16 cellular contexts compared by ENCODE assay signal in genomic region chr1:211353562-211354212, GRCh38. TPM values are rescaled to one million over a fixed set of nuclear protein-coding genes. Genes with fewer than 3 reads are reported as not detected.
DNase-seq lines count a peak whose midpoint lies in the region; ATAC-seq and TF ChIP-seq lines count a peak whose summit lies in the region.
"Had no signal": no experiment of that assay in that cellular context is flagged by ENCODE, and none has a peak within 500 bp of the region (broad histone marks: within the 10 kb centered on the region; RNA-seq: fewer than 3 reads in every experiment).

No MANE protein-coding gene starts in this region.

- H3K9me3 ChIP-seq in naive thymus-derived CD4-positive, alpha-beta T cell (ENCODE audit: control insufficient read depth in 2 of 3, low read length in 3 of 3): no peaks in the 10 kb centered on the region
- H3K9me3 ChIP-seq: ascending aorta had no signal

- POLR2A ChIA-PET in T-cell (lab: Charles Lee): no interaction called here
- POLR2A ChIA-PET in naive thymus-derived CD4-positive, alpha-beta T cell (lab: Charles Lee): interaction anchor here (2.5 kb wide), 1 partner anchor 26 kb away, joined by 11 read pairs; the partner anchor contains the start of gene TRAF5
- POLR2A ChIA-PET in WTC11 (lab: Charles Lee): no interaction called here

- CTCF ChIA-PET in T-cell (lab: Charles Lee) (interaction anchor here (1.5 to 1.8 kb wide), 2 partner anchors 26 to 30 kb away, joined by 3 to 4 read pairs; no protein-coding TSS in a partner anchor), WTC11 (lab: Charles Lee) (interaction anchor here (0.7 kb wide), 1 partner anchor 8 kb away, joined by 3 read pairs; no protein-coding TSS in a partner anchor)
- CTCF ChIA-PET in naive thymus-derived CD4-positive, alpha-beta T cell (lab: Charles Lee): interaction anchor here (1.0 to 1.2 kb wide), 3 partner anchors 14 to 26 kb away, joined by 3 to 4 read pairs (median 3); partner anchors contain the start of gene TRAF5

- peaks cover 31 to 46% of the 10 kb centered on the region in 2 donors for H3K4me1 ChIP-seq in naive thymus-derived CD4-positive, alpha-beta T cell (ENCODE audit: control insufficient read depth in 2 of 2, insufficient read depth in 2 of 2, low read length in 2 of 2)

- intact Hi-C loops in naive thymus-derived CD4-positive, alpha-beta T cell (cut with micrococcal nuclease): loop anchor here (1.0 kb wide), 3 partner anchors 18 to 30 kb away; no protein-coding TSS in a partner anchor

- no peaks in the 10 kb centered on the region for H3K27me3 ChIP-seq in naive thymus-derived CD4-positive, alpha-beta T cell (ENCODE audit: control insufficient read depth in 2 of 2, insufficient read depth in 2 of 2, low read length in 2 of 2)
- H3K27me3 ChIP-seq: ascending aorta, tibial nerve had no signal

- peaks cover 41% of the 10 kb centered on the region for H3K4me1 Mint-ChIP-seq in T-helper 1 cell treated with Interleukin-12 subunit alpha and Interleukin-12 subunit beta and Interleukin-4 antibody, amounts not matched to agents 30 μg/mL and 1 μg/mL, for 36 hours (ENCODE audit: low read depth)
- H3K4me1 Mint-ChIP-seq in T-cell (peaks cover 56 to 65% (median 61%) of the 10 kb centered on the region in 3 donors), WTC11 (peaks cover 4% of the 10 kb centered on the region; the same call in 1 of the 2 replicates)
- H3K4me1 Mint-ChIP-seq in naive thymus-derived CD4-positive, alpha-beta T cell: peaks cover 42 to 68% (median 60%) of the 10 kb centered on the region in 7 donors

- H3K27me3 Mint-ChIP-seq in T-helper 1 cell treated with Interleukin-12 subunit alpha and Interleukin-12 subunit beta and Interleukin-4 antibody, amounts not matched to agents 30 μg/mL and 1 μg/mL, for 36 hours (ENCODE audit: low read depth): no peaks in the 10 kb centered on the region
- H3K27me3 Mint-ChIP-seq in T-cell: no peaks in the 10 kb centered on the region
- H3K27me3 Mint-ChIP-seq in naive thymus-derived CD4-positive, alpha-beta T cell: no peaks in the 10 kb centered on the region
- no peaks in the 10 kb centered on the region for H3K27me3 Mint-ChIP-seq in WTC11 (ENCODE audit: low read depth)

- peaks cover 0 to 13% (median 4%) of the 10 kb centered on the region in 3 experiments for H3K36me3 ChIP-seq in naive thymus-derived CD4-positive, alpha-beta T cell (ENCODE audit: control insufficient read depth in 2 of 3, insufficient read depth in 3 of 3, low read length in 3 of 3)

- TF ChIP-seq CTCF in WTC11 (IDR thresholded peaks at IDR 0.05): no peak

- peak overlapping the region; percentile 83 for H3K27ac Mint-ChIP-seq in T-helper 1 cell treated with Interleukin-12 subunit alpha and Interleukin-12 subunit beta and Interleukin-4 antibody, amounts not matched to agents 30 μg/mL and 1 μg/mL, for 36 hours
- H3K27ac Mint-ChIP-seq in T-cell (peak overlapping the region; percentile 95 to 96), WTC11 (no peak overlapping the region)
- H3K27ac Mint-ChIP-seq in naive thymus-derived CD4-positive, alpha-beta T cell: peak overlapping the region; percentile 81 to 98 (median 91)

- peak overlapping the region; percentile 59 for H3K4me3 Mint-ChIP-seq in T-helper 1 cell treated with Interleukin-12 subunit alpha and Interleukin-12 subunit beta and Interleukin-4 antibody, amounts not matched to agents 30 μg/mL and 1 μg/mL, for 36 hours
- H3K4me3 Mint-ChIP-seq in T-cell (peak overlapping the region; percentile 77 to 80 (median 78)), WTC11 (no peak overlapping the region)
- peak overlapping the region; percentile 78 to 92 (median 84) for H3K4me3 Mint-ChIP-seq in naive thymus-derived CD4-positive, alpha-beta T cell

- peak; percentile 6 for ATAC-seq in GM21390 (IDR thresholded peaks at IDR 0.05; ENCODE audit: unreplicated experiment)
- peak; percentile 32 to 56 (median 38) for ATAC-seq in T-cell (replicated peaks in 1 of 4)
- ATAC-seq in naive thymus-derived CD4-positive, alpha-beta T cell: peak; percentile 23
- no peak for ATAC-seq in WTC11
- ATAC-seq in GM21619 (IDR thresholded peaks at IDR 0.05; ENCODE audit: unreplicated experiment): no peak
- ATAC-seq in GM21717 (IDR thresholded peaks at IDR 0.05; ENCODE audit: unreplicated experiment): no peak

- H3K4me3 ChIP-seq in naive thymus-derived CD4-positive, alpha-beta T cell (ENCODE audit: low read length): peak overlapping the region; percentile 45
- H3K4me3 ChIP-seq: ascending aorta, lung, PC-9, skin epidermis, tibial nerve had no signal

- DNase-seq in T-helper 1 cell (no peak), T-cell (no peak), WTC11 (ENCODE audit: low spot score) (no peak)
- DNase-seq in naive thymus-derived CD4-positive, alpha-beta T cell: peak in 1 of 9 donors; percentile 13
- DNase-seq: NCI-H1092, NCI-H226 had no signal

- H3K27ac ChIP-seq in naive thymus-derived CD4-positive, alpha-beta T cell (ENCODE audit: low read depth, low read length): peak overlapping the region; percentile 1
- H3K27ac ChIP-seq: 22Rv1, PC-9, tibial nerve had no signal

- peaks cover 49% of the 10 kb centered on the region for H3K36me3 Mint-ChIP-seq in T-helper 1 cell treated with Interleukin-12 subunit alpha and Interleukin-12 subunit beta and Interleukin-4 antibody, amounts not matched to agents 30 μg/mL and 1 μg/mL, for 36 hours (ENCODE audit: low read depth)
- H3K36me3 Mint-ChIP-seq in T-cell (peaks cover 29% of the 10 kb centered on the region), WTC11 (peaks cover 29% of the 10 kb centered on the region)
- H3K36me3 Mint-ChIP-seq in naive thymus-derived CD4-positive, alpha-beta T cell: peaks cover 8 to 52% (median 31%) of the 10 kb centered on the region in 5 donors

- peaks cover 15% of the 10 kb centered on the region for H3K9me3 Mint-ChIP-seq in T-helper 1 cell treated with Interleukin-12 subunit alpha and Interleukin-12 subunit beta and Interleukin-4 antibody, amounts not matched to agents 30 μg/mL and 1 μg/mL, for 36 hours
- H3K9me3 Mint-ChIP-seq in T-cell (no peaks in the 10 kb centered on the region), WTC11 (peaks cover 15% of the 10 kb centered on the region)
- H3K9me3 Mint-ChIP-seq in naive thymus-derived CD4-positive, alpha-beta T cell: peaks cover 0 to 16% (median 5%) of the 10 kb centered on the region in 11 donors

TF ChIP-seq in WTC11, 78 proteins besides CTCF, POLR2A, EP300 and RAD21:
- TF ChIP-seq PRDM15 (CRISPR knock-in tag; IDR thresholded peaks at IDR 0.05) (no peak), RORB (CRISPR knock-in tag; IDR thresholded peaks at IDR 0.05) (no peak), KAT7 (CRISPR knock-in tag; IDR thresholded peaks at IDR 0.05; ENCODE audit: borderline replicate concordance) (no peak), MLX (CRISPR knock-in tag; IDR thresholded peaks at IDR 0.05) (no peak), HMGXB4 (CRISPR knock-in tag; IDR thresholded peaks at IDR 0.05) (no peak), GTF2I (CRISPR knock-in tag; conservative IDR thresholded peaks at IDR 0.05) (no peak)

RNA-seq across cellular contexts. Expression of gene TRAF5, which starts 27.1 kb away (rescaled TPM):
- total RNA-seq in T-cell (10 to 100 TPM; 49.5 to 64.5 (median 57.2) TPM), WTC11 (2021) (22.2 to 25.8 TPM (median 25.5 TPM) in 3 replicates)
- 10 to 100 TPM; 36.2 to 72.2 (median 55.8) TPM for total RNA-seq in naive thymus-derived CD4-positive, alpha-beta T cell
- polyA plus RNA-seq in naive thymus-derived CD4-positive, alpha-beta T cell: 10 to 100 TPM; 19.1 to 29.0 TPM

Comparison
In these comparisons a context has a peak if more than half of its experiments do, and no peak if none do; other contexts are left out.
1. ATAC-seq: peak in GM21390 (single experiment), T-cell (4 of 4) and naive thymus-derived CD4-positive, alpha-beta T cell (single experiment); none in WTC11 (single experiment), GM21619 (single experiment) and GM21717 (single experiment).